In genomic region chr9:39496248-39496647, GRCh38 we compare ENCODE assay signal across 7 cellular contexts.
DNase-seq lines count a peak whose midpoint lies in the region; ATAC-seq, FAIRE-seq and TF ChIP-seq lines count a peak whose summit lies in the region.
"Not testable (repeated sequence)": the region's sequence is repeated elsewhere in the genome, so short reads cannot be mapped to it uniquely, and the experiment has no call there.

No MANE protein-coding gene starts in this region.

- POLR2A ChIA-PET in A549 (lab: Yijun Ruan, JAX); HCT116 (lab: Charles Lee); PC-3 (lab: Charles Lee; ENCODE audit: unreplicated experiment): not testable (repeated sequence)

- H3F3A ChIP-seq in PC-3 (ENCODE audit: low read length, unreplicated experiment) = not testable (repeated sequence)

- H3K9ac ChIP-seq in HCT116 (ENCODE audit: low read length); PC-3 (ENCODE audit: low read length): not testable (repeated sequence)

- H3K4me2 ChIP-seq in A549; HCT116 (ENCODE audit: low read length); PC-3 (ENCODE audit: low read length): not testable (repeated sequence)

- not testable (repeated sequence) for TF ChIP-seq EP300 in A549 (IDR thresholded peaks at IDR 0.05)

- ATAC-seq in A549 (peak; percentile 44 to 64; a peak in 3 of 6 replicates), HCT116 (peak; percentile 77; the same call in 1 of the 2 replicates), PC-3 (peak; percentile 93)
- not testable (repeated sequence) for ATAC-seq in Right ventricle myocardium inferior

- not testable (repeated sequence) for TF ChIP-seq RAD21 in A549 (conservative IDR thresholded peaks at IDR 0.05 in 1 of 2, IDR thresholded peaks at IDR 0.05 in 1 of 2); HCT116 (IDR thresholded peaks at IDR 0.05; ENCODE audit: low read depth)

- H3K9me3 ChIP-seq in A549; HCT116 (ENCODE audit: control insufficient read depth in 1 of 2, insufficient read depth in 1 of 2, low read depth in 1 of 2, low read length in 2 of 2); MG63; PC-3 (ENCODE audit: low read length); small intestine (ENCODE audit: control insufficient read depth, low read depth): not testable (repeated sequence)

- FAIRE-seq in A549 (lab: Jason Lieb, UNC) = not testable (repeated sequence)
- peak; percentile 95 for FAIRE-seq in RCC 7860 (lab: Jason Lieb, UNC)
- FAIRE-seq in small intestine (lab: Jason Lieb, UNC) = peak; percentile 73

- H3K79me2 ChIP-seq in HCT116 (ENCODE audit: insufficient read depth, low read length); PC-3 (ENCODE audit: low read length): not testable (repeated sequence)

- not testable (repeated sequence) for H2AFZ ChIP-seq in HCT116 (ENCODE audit: low read depth, low read length, poor library complexity, severe bottlenecking); PC-3 (ENCODE audit: low read length)

- not testable (repeated sequence) for H3K4me3 ChIP-seq in A549; HCT116 (replicated peaks in 1 of 2; ENCODE audit: low read depth in 1 of 2, low read length in 2 of 2); MG63; PC-3 (ENCODE audit: low read length); small intestine (ENCODE audit: low read depth in 1 of 2, low read length in 2 of 2)

- BruUV-seq in HCT116 (replicated peaks; lab: Mats Ljungman, UMichigan); PC-3 (replicated peaks; lab: Mats Ljungman, UMichigan): not testable (repeated sequence)

- intact Hi-C loops in HCT116 (cut with micrococcal nuclease); PC-3 (cut with micrococcal nuclease); Right ventricle myocardium inferior (cut with DNase I): not testable (repeated sequence)

- WGBS in A549 (ENCODE audit: missing lambda C conversion rate) = 50% methylated on average over 3 of the region's 4 CpGs
- WGBS in small intestine, 3 donors = 79 to 84% (median 80%) methylated on average over 3 of the region's 4 CpGs

- H3K4me1 ChIP-seq in A549; HCT116 (ENCODE audit: control insufficient read depth in 1 of 2, insufficient read depth in 2 of 2, low read length in 2 of 2); PC-3 (ENCODE audit: insufficient read depth, low read length); small intestine (ENCODE audit: control insufficient read depth in 2 of 2, insufficient read depth in 1 of 2, low read depth in 1 of 2, low read length in 1 of 2): not testable (repeated sequence)

- not testable (repeated sequence) for H3K27me3 ChIP-seq in HCT116 (ENCODE audit: insufficient read depth, low read length); MG63; PC-3 (ENCODE audit: low read length); small intestine (ENCODE audit: control insufficient read depth in 2 of 2, insufficient read depth in 2 of 2, low read length in 2 of 2)

- DNase-seq in A549 (ENCODE audit: low read depth in 1 of 2, low spot score in 1 of 2); HCT116 (ENCODE audit: low read depth, low spot score); PC-3; RCC 7860 (ENCODE audit: low spot score); small intestine: not testable (repeated sequence)
- DNase-seq in MG63 = peak; percentile 2
- peak; percentile 4 for DNase-seq in Right ventricle myocardium inferior (ENCODE audit: missing footprints)

- H3K9me2 ChIP-seq in HCT116 (ENCODE audit: insufficient read depth); PC-3 (replicated peaks; ENCODE audit: low read length): not testable (repeated sequence)

- RAD21 ChIA-PET in HCT116 (lab: Charles Lee; ENCODE audit: low non-redundant PET in 1 of 2, low total read pairs in 2 of 2, uncharacterized antibody in 2 of 2, unreplicated experiment in 2 of 2) = not testable (repeated sequence)

- H4K20me1 ChIP-seq in HCT116 (ENCODE audit: insufficient read depth); PC-3 (ENCODE audit: low read length): not testable (repeated sequence)

- CTCF ChIA-PET in A549 (lab: Yijun Ruan, JAX); HCT116 (lab: Charles Lee); PC-3 (lab: Charles Lee): not testable (repeated sequence)

- not testable (repeated sequence) for TF ChIP-seq CTCF in A549 (IDR thresholded peaks at IDR 0.05); HCT116 (IDR thresholded peaks at IDR 0.05 in 2 of 3, conservative IDR thresholded peaks at IDR 0.05 in 1 of 3; ENCODE audit: borderline replicate concordance in 1 of 3, insufficient read depth in 1 of 3, low read depth in 2 of 3, low read length in 2 of 3); PC-3 (conservative IDR thresholded peaks at IDR 0.05; ENCODE audit: low read depth, low read length)

- not testable (repeated sequence) for TF ChIP-seq POLR2A in A549 (IDR thresholded peaks at IDR 0.05; ENCODE audit: low read length); HCT116 (IDR thresholded peaks at IDR 0.05; ENCODE audit: borderline replicate concordance, extremely low read depth, insufficient read depth, insufficient read length)

- not testable (repeated sequence) for H3K36me3 ChIP-seq in HCT116 (ENCODE audit: control insufficient read depth in 1 of 2, insufficient read depth in 2 of 2, low read length in 2 of 2); MG63; PC-3 (ENCODE audit: low read depth, low read length); small intestine (ENCODE audit: control insufficient read depth in 2 of 2, insufficient read depth in 2 of 2, low read length in 2 of 2)

- H3K27ac ChIP-seq in A549; HCT116 (ENCODE audit: low read depth, low read length); PC-3 (ENCODE audit: low read length); small intestine (ENCODE audit: low read depth in 1 of 2, low read length in 1 of 2): not testable (repeated sequence)
